ENCODE assay signal across 10 cellular contexts in genomic region chr20:57902478-57902877, GRCh38.
A peak's percentile ranks its signal among the peaks of the same experiment; 100 is the strongest.
DNase-seq lines count a peak whose midpoint lies in the region; ATAC-seq and TF ChIP-seq lines count a peak whose summit lies in the region.
"Had no signal": no experiment of that assay in that cellular context is flagged by ENCODE, and none has a peak within 500 bp of the region (broad histone marks: within the 10 kb centered on the region; RNA-seq: fewer than 3 reads in every experiment).

No MANE protein-coding gene starts in this region.

- H2BK120ac ChIP-seq in H9 (ENCODE audit: low read depth, low read length, poor library complexity, severe bottlenecking), result no peak overlapping the region

- H3K4me2 ChIP-seq in H9 (ENCODE audit: insufficient read depth, insufficient read length, low read length), result no peak overlapping the region
- H3K4me2 ChIP-seq in GM23338, result no peak overlapping the region

- no peak overlapping the region for H3K27ac ChIP-seq in RWPE1
- no peak overlapping the region for H3K27ac ChIP-seq in H9 (ENCODE audit: insufficient read length, low read depth, low read length)
- no peak overlapping the region for H3K27ac ChIP-seq in GM23338 (ENCODE audit: low read depth)
- H3K27ac ChIP-seq: skin epidermis, VCaP had no signal

- H3K4ac ChIP-seq in H9 (ENCODE audit: low read depth, low read length), result no peak overlapping the region

- H4K20me1 ChIP-seq in H9 (ENCODE audit: control insufficient read depth, insufficient read depth, insufficient read length) (no peaks in the 10 kb centered on the region), GM23338 (replicated peaks; ENCODE audit: insufficient read depth) (no peaks in the 10 kb centered on the region)

- H3K23ac ChIP-seq in H9 (ENCODE audit: insufficient read length, low read depth, low read length), result no peak overlapping the region

- H3K18ac ChIP-seq in H9 (ENCODE audit: insufficient read length, low read depth, low read length), result no peak overlapping the region

- no peak overlapping the region for H4K91ac ChIP-seq in H9 (ENCODE audit: insufficient read length, low read depth, low read length)

- H3K14ac ChIP-seq in H9 (ENCODE audit: insufficient read depth, low read length), result no peak overlapping the region

- DNase-seq in RWPE1 (ENCODE audit: low spot score) (peak; percentile 90), skeletal muscle cell (ENCODE audit: low read depth) (peak; percentile 2), islet precursor cell (no peak), H9 (no peak), GM23338 (ENCODE audit: low spot score) (no peak)

- no peak overlapping the region for H4K5ac ChIP-seq in H9 (ENCODE audit: insufficient read length, low read depth, low read length)

- H3K23me2 ChIP-seq in H9 (ENCODE audit: insufficient read length, low read depth, low read length, poor library complexity, severe bottlenecking), result no peaks in the 10 kb centered on the region

- H3K27me3 Mint-ChIP-seq in H9 (ENCODE audit: low read depth), result no peaks in the 10 kb centered on the region; the same call in 1 of the 2 replicates
- peaks cover 7% of the 10 kb centered on the region for H3K27me3 Mint-ChIP-seq in GM23338 (ENCODE audit: insufficient read depth, low read depth, poor library complexity)

- no peak overlapping the region for H3K4me3 ChIP-seq in skeletal muscle cell (ENCODE audit: low read depth, low read length)
- no peak overlapping the region for H3K4me3 ChIP-seq in GM23338
- H3K4me3 ChIP-seq: skin epidermis had no signal

- H2AFZ ChIP-seq in H9 (ENCODE audit: low read length), result no peak overlapping the region
- H2AFZ ChIP-seq in GM23338, result no peak overlapping the region

- no peaks in the 10 kb centered on the region for H3F3A ChIP-seq in GM23338 (replicated peaks; ENCODE audit: low read depth)

- H3K9me3 Mint-ChIP-seq in H9, result no peaks in the 10 kb centered on the region
- H3K9me3 Mint-ChIP-seq in GM23338, result no peaks in the 10 kb centered on the region

- ATAC-seq in GM18870 (IDR thresholded peaks at IDR 0.05; ENCODE audit: unreplicated experiment) (peak; percentile 97), HG02981 (IDR thresholded peaks at IDR 0.05; ENCODE audit: unreplicated experiment) (peak; percentile 82), HG03280 (IDR thresholded peaks at IDR 0.05; ENCODE audit: unreplicated experiment) (no peak), GM23338 (no peak)

- no peak overlapping the region for H2BK20ac ChIP-seq in H9 (ENCODE audit: low read depth, low read length, poor library complexity, severe bottlenecking)

- H2BK5ac ChIP-seq in H9 (ENCODE audit: insufficient read length, low read length), result no peak overlapping the region

- H3K36me3 Mint-ChIP-seq in H9 (ENCODE audit: insufficient read depth in 1 of 3, low read depth in 3 of 3) (no peaks in the 10 kb centered on the region), GM23338 (ENCODE audit: low read depth) (no peaks in the 10 kb centered on the region)

- H3K27me3 ChIP-seq in H9 (ENCODE audit: insufficient read depth, low read length) (no peaks in the 10 kb centered on the region), GM23338 (ENCODE audit: insufficient read depth) (no peaks in the 10 kb centered on the region)

- H3T11ph ChIP-seq in H9 (ENCODE audit: low read length), result no peak overlapping the region

- no peak overlapping the region for H3K9ac ChIP-seq in H9 (ENCODE audit: extremely low read depth, insufficient read length, low read length)

- H3K4me3 Mint-ChIP-seq in H9 (no peak overlapping the region), GM23338 (no peak overlapping the region)

- H2AK5ac ChIP-seq in H9 (ENCODE audit: insufficient read length, low read length), result no peak overlapping the region

- WGBS in H9 (ENCODE audit: extremely low coverage, insufficient read length, low lambda C conversion rate), result no CpG with 5 or more reads among the region's 1 CpG

- H3K9me3 ChIP-seq in H9 (ENCODE audit: control insufficient read depth, low read depth, low read length), result no peaks in the 10 kb centered on the region

- no peaks in the 10 kb centered on the region for H3K79me1 ChIP-seq in H9 (ENCODE audit: insufficient read depth, low read depth, low read length, poor library complexity, severe bottlenecking)

- no peak overlapping the region for H4K8ac ChIP-seq in H9 (replicated peaks; ENCODE audit: insufficient read length, low read depth, low read length)

- no peak for TF ChIP-seq CTCF in RWPE1 (conservative IDR thresholded peaks at IDR 0.05; ENCODE audit: low read depth)
- no peak for TF ChIP-seq CTCF in H9 (conservative IDR thresholded peaks at IDR 0.05)
- TF ChIP-seq CTCF in GM23338 (conservative IDR thresholded peaks at IDR 0.05; ENCODE audit: low read depth in 2 of 2), result no peak

- CTCF ChIA-PET in RWPE1 (lab: Yijun Ruan, JAX), result interaction anchor here (0.6 to 1.0 kb wide), 3 partner anchors 11 to 217 kb away, joined by 3 to 4 read pairs (median 3); no protein-coding TSS in a partner anchor

- POLR2A ChIA-PET in RWPE1 (lab: Yijun Ruan, JAX; ENCODE audit: low non-redundant PET), result no interaction called here

- no peak overlapping the region for H2BK15ac ChIP-seq in H9 (ENCODE audit: low read depth, low read length)

- no peak overlapping the region for H3K56ac ChIP-seq in H9 (ENCODE audit: insufficient read length, low read depth, low read length)

- H2BK12ac ChIP-seq in H9 (ENCODE audit: insufficient read length, low read depth, low read length), result no peak overlapping the region

- H3K4me1 Mint-ChIP-seq in H9 (peaks cover 15 to 29% of the 10 kb centered on the region in 2 experiments), GM23338 (peaks cover 8% of the 10 kb centered on the region)

- H3K36me3 ChIP-seq in GM23338 (ENCODE audit: insufficient read depth), result no peaks in the 10 kb centered on the region

- no peaks in the 10 kb centered on the region; the same call in 1 of the 2 replicates for H3K9me2 ChIP-seq in GM23338 (ENCODE audit: insufficient read depth)

- no peak overlapping the region for H3K27ac Mint-ChIP-seq in H9
- no peak overlapping the region for H3K27ac Mint-ChIP-seq in GM23338

- no peaks in the 10 kb centered on the region for H3K4me1 ChIP-seq in H9 (ENCODE audit: insufficient read depth, low read length)
- no peaks in the 10 kb centered on the region for H3K4me1 ChIP-seq in GM23338 (ENCODE audit: insufficient read depth)

- H3K79me2 ChIP-seq in H9 (ENCODE audit: insufficient read depth, low read length) (no peaks in the 10 kb centered on the region), GM23338 (replicated peaks; ENCODE audit: insufficient read depth) (no peaks in the 10 kb centered on the region)

TF ChIP-seq in GM23338, 12 proteins besides CTCF, POLR2A, EP300 and RAD21 (continues in another document):
- TF ChIP-seq CREB1 (CRISPR knock-in tag; IDR thresholded peaks at IDR 0.05; ENCODE audit: low read depth) (no peak), ZNF462 (CRISPR knock-in tag; IDR thresholded peaks at IDR 0.05) (no peak)

Comparison
In these comparisons a context has a peak if more than half of its experiments do, and no peak if none do; other contexts are left out.
1. ATAC-seq: peak in GM18870 (single experiment) and HG02981 (single experiment); none in HG03280 (single experiment) and GM23338 (single experiment).
2. DNase-seq: peak in RWPE1 (single experiment) and skeletal muscle cell (single experiment); none in islet precursor cell (single experiment), H9 (single experiment) and GM23338 (single experiment).